ENCODE assay signal across 8 cellular contexts in genomic region chr19:13839938-13840750, GRCh38. TPM values are rescaled to one million over a fixed set of nuclear protein-coding genes. Genes with fewer than 3 reads are reported as not detected.
DNase-seq lines count a peak whose midpoint lies in the region; ATAC-seq, FAIRE-seq and TF ChIP-seq lines count a peak whose summit lies in the region.

No MANE protein-coding gene starts in this region.

- H3K4me1 ChIP-seq in keratinocyte (ENCODE audit: control insufficient read depth, extremely low read depth, insufficient read depth, low read length) = peaks cover 39% of the 10 kb centered on the region

- no peak overlapping the region for H2AFZ ChIP-seq in keratinocyte (ENCODE audit: control insufficient read depth, low read length)

- peak overlapping the region; percentile 94 to 99 for H3K27ac Mint-ChIP-seq in stimulated activated naive CD8-positive, alpha-beta T cell treated with anti-CD3 and anti-CD28 coated beads, Interleukin-15, amount 100 ng/mL, for 72 hours

- peaks cover 45% of the 10 kb centered on the region for H4K20me1 ChIP-seq in keratinocyte (ENCODE audit: control insufficient read depth, extremely low read depth, insufficient read depth, low read length)

- H3K9ac ChIP-seq in keratinocyte (ENCODE audit: control insufficient read depth, extremely low read depth, insufficient read depth, low read length) = peak overlapping the region; percentile 99

- dilution Hi-C loops in keratinocyte (cut with MboI; ENCODE audit: extremely low pct_ligation_motif_present, low sequenced_read_pairs) = no loop called here

- H3K79me2 ChIP-seq in keratinocyte (ENCODE audit: control insufficient read depth, insufficient read depth, low read length) = peaks cover 55% of the 10 kb centered on the region

- H3K4me3 ChIP-seq in astrocyte of the cerebellum (ENCODE audit: low read depth, low read length) (peak overlapping the region; percentile 75), keratinocyte (ENCODE audit: control insufficient read depth in 2 of 3, extremely low read depth in 1 of 3, insufficient read depth in 2 of 3, low read depth in 1 of 3, low read length in 3 of 3) (peak overlapping the region; percentile 88 to 98 (median 97))

- H3K9me3 ChIP-seq in keratinocyte (ENCODE audit: control insufficient read depth, low read depth, low read length) = no peaks in the 10 kb centered on the region

- H3K9me1 ChIP-seq in keratinocyte (ENCODE audit: control insufficient read depth, extremely low read depth, insufficient read depth, low read length) = no peaks in the 10 kb centered on the region

- peak; percentile 77 for FAIRE-seq in RCC 7860 (lab: Jason Lieb, UNC)
- peak; percentile 51 for FAIRE-seq in keratinocyte (lab: Jason Lieb, UNC)

- TF ChIP-seq CTCF in astrocyte of the cerebellum (IDR thresholded peaks at IDR 0.05; ENCODE audit: low read depth, low read length, missing control alignments) = no peak
- peak in 1 of 3 experiments; percentile 36 for TF ChIP-seq CTCF in keratinocyte (optimal IDR thresholded peaks at IDR 0.05 in 1 of 3, IDR thresholded peaks at IDR 0.05 in 1 of 3, conservative IDR thresholded peaks at IDR 0.05 in 1 of 3; ENCODE audit: extremely low read depth in 1 of 3, insufficient read depth in 2 of 3, low read length in 3 of 3)

- H3K27me3 Mint-ChIP-seq in stimulated activated naive CD8-positive, alpha-beta T cell treated with anti-CD3 and anti-CD28 coated beads, Interleukin-15, amount 100 ng/mL, for 72 hours = no peaks in the 10 kb centered on the region

- no peaks in the 10 kb centered on the region for H3K27me3 ChIP-seq in keratinocyte (ENCODE audit: control insufficient read depth, extremely low read depth, insufficient read depth, low read length)

- ATAC-seq in GM19351 (IDR thresholded peaks at IDR 0.05; ENCODE audit: unreplicated experiment) (peak; percentile 4), GM19467 (IDR thresholded peaks at IDR 0.05; ENCODE audit: unreplicated experiment) (no peak), HG02763 (IDR thresholded peaks at IDR 0.05; ENCODE audit: unreplicated experiment) (no peak)
- peak; percentile 29 for ATAC-seq in stimulated activated naive CD8-positive, alpha-beta T cell treated with anti-CD3 and anti-CD28 coated beads, Interleukin-15, amount 100 ng/mL, for 72 hours

- peak overlapping the region; percentile 96 for H3K27ac ChIP-seq in keratinocyte (ENCODE audit: control insufficient read depth, insufficient read depth, low read length)

- in situ Hi-C loops in astrocyte of the cerebellum (cut with HindIII; ENCODE audit: low sequenced_read_pairs) = no loop called here

- H3K4me1 Mint-ChIP-seq in stimulated activated naive CD8-positive, alpha-beta T cell treated with anti-CD3 and anti-CD28 coated beads, Interleukin-15, amount 100 ng/mL, for 72 hours = peaks cover 77% of the 10 kb centered on the region

- peaks cover 33 to 45% of the 10 kb centered on the region in 2 experiments for H3K36me3 ChIP-seq in keratinocyte (ENCODE audit: control insufficient read depth in 2 of 2, extremely low read depth in 1 of 2, insufficient read depth in 2 of 2, low read length in 2 of 2)

- DNase-seq in RCC 7860 (ENCODE audit: low spot score) (peak; percentile 91), astrocyte of the cerebellum (ENCODE audit: low read depth) (no peak), keratinocyte (ENCODE audit: low read depth, low spot score) (no peak), NCI-H2227 (lab: John Stamatoyannopoulos, UW; ENCODE audit: unreplicated experiment) (no peak)
- no peak for DNase-seq in stimulated activated naive CD8-positive, alpha-beta T cell treated with anti-CD3 and anti-CD28 coated beads, Interleukin-15, amount 100 ng/mL, for 72 hours

- no peaks in the 10 kb centered on the region for H3K9me3 Mint-ChIP-seq in stimulated activated naive CD8-positive, alpha-beta T cell treated with anti-CD3 and anti-CD28 coated beads, Interleukin-15, amount 100 ng/mL, for 72 hours

- peak overlapping the region; percentile 95 to 97 for H3K4me3 Mint-ChIP-seq in stimulated activated naive CD8-positive, alpha-beta T cell treated with anti-CD3 and anti-CD28 coated beads, Interleukin-15, amount 100 ng/mL, for 72 hours

- H3K4me2 ChIP-seq in keratinocyte (ENCODE audit: control insufficient read depth, extremely low read depth, insufficient read depth, low read depth, low read length) = peak overlapping the region; percentile 93

RNA-seq across cellular contexts. Expression of gene NANOS3, which starts 36.8 kb away (rescaled TPM):
- 0.18 TPM in 1 of 3 replicates, not detected in the others for polyA plus RNA-seq in keratinocyte
- not detected for polyA plus RNA-seq in keratinocyte (2011; ENCODE audit: low read depth)
- 0.40 TPM in 1 of 2 replicates, not detected in the other for polyA plus RNA-seq in keratinocyte (2011; cell fraction: cytosol; rRNA removed)
- not detected in 2 replicates for polyA plus RNA-seq in keratinocyte (2011; cell fraction: nucleus; rRNA removed)
- 0.86 TPM in 1 of 2 replicates, not detected in the other for polyA plus RNA-seq in keratinocyte (2012; ENCODE audit: low replicate concordance)
- polyA minus RNA-seq in keratinocyte = 0.40 TPM in 1 of 3 replicates, not detected in the others
- not detected for polyA minus RNA-seq in keratinocyte (2011; cell fraction: cytosol; rRNA and poly(A)+ RNA removed)
- polyA minus RNA-seq in keratinocyte (2011; cell fraction: nucleus; rRNA and poly(A)+ RNA removed) = not detected in 2 replicates

RNA-seq across cellular contexts. Expression of gene ZSWIM4, which starts 44.9 kb away (rescaled TPM):
- polyA plus RNA-seq in keratinocyte = 0.71 to 1.1 TPM (median 1.00 TPM) in 3 replicates
- 6.3 TPM for polyA plus RNA-seq in keratinocyte (2011; ENCODE audit: low read depth)
- polyA plus RNA-seq in keratinocyte (2011; cell fraction: cytosol; rRNA removed) = 0.68 and 1.3 TPM in 2 replicates
- polyA plus RNA-seq in keratinocyte (2011; cell fraction: nucleus; rRNA removed) = 2.9 and 3.6 TPM in 2 replicates
- polyA plus RNA-seq in keratinocyte (2012; ENCODE audit: low replicate concordance) = 1.5 and 3.8 TPM in 2 replicates
- 2.1 to 3.7 TPM (median 3.1 TPM) in 3 replicates for polyA minus RNA-seq in keratinocyte
- polyA minus RNA-seq in keratinocyte (2011; cell fraction: cytosol; rRNA and poly(A)+ RNA removed) = 6.3 TPM
- polyA minus RNA-seq in keratinocyte (2011; cell fraction: nucleus; rRNA and poly(A)+ RNA removed) = 5.3 and 7.0 TPM in 2 replicates

Comparison
In these comparisons a context has a peak if more than half of its experiments do, and no peak if none do; other contexts are left out.
1. ATAC-seq: peak in GM19351 (single experiment) and stimulated activated naive CD8-positive, alpha-beta T cell treated with anti-CD3 and anti-CD28 coated beads, Interleukin-15, amount 100 ng/mL, for 72 hours (single experiment); none in GM19467 (single experiment) and HG02763 (single experiment).